18 cellular contexts compared by ENCODE assay signal in genomic region chr5:58493136-58493535, GRCh38. TPM values are rescaled to one million over a fixed set of nuclear protein-coding genes. Genes with fewer than 3 reads are reported as not detected.
DNase-seq lines count a peak whose midpoint lies in the region; ATAC-seq, FAIRE-seq and TF ChIP-seq lines count a peak whose summit lies in the region.
"Had no signal": no experiment of that assay in that cellular context is flagged by ENCODE, and none has a peak within 500 bp of the region (broad histone marks: within the 10 kb centered on the region; RNA-seq: fewer than 3 reads in every experiment).

No MANE protein-coding gene starts in this region.

- no peak overlapping the region for H3K18ac ChIP-seq in mesendoderm (ENCODE audit: low read length)

- H3F3A ChIP-seq in OCI-LY1 (ENCODE audit: insufficient read depth, low read length): no peaks in the 10 kb centered on the region

- H3K9me3 ChIP-seq in OCI-LY1 (ENCODE audit: low read length): no peaks in the 10 kb centered on the region
- H3K9me3 ChIP-seq: A549, SJCRH30 had no signal

- peaks cover 8% of the 10 kb centered on the region; the same call in 1 of the 2 replicates for H3K79me2 ChIP-seq in OCI-LY1 (ENCODE audit: insufficient read depth, low read length)
- H3K79me2 ChIP-seq in mesendoderm (ENCODE audit: control insufficient read depth, insufficient read depth, low read length): no peaks in the 10 kb centered on the region

- H2BK120ac ChIP-seq in mesendoderm (ENCODE audit: low read depth, low read length): no peak overlapping the region

- H3K56ac ChIP-seq in mesendoderm (ENCODE audit: low read length): no peak overlapping the region

- H3K4me2 ChIP-seq in OCI-LY1 (ENCODE audit: low read length) (peak overlapping the region; percentile 60), mesendoderm (ENCODE audit: low read length) (no peak overlapping the region)
- H3K4me2 ChIP-seq: A549 had no signal

- H4K20me1 ChIP-seq in OCI-LY1 (ENCODE audit: insufficient read depth, low read length): no peaks in the 10 kb centered on the region

- H2BK15ac ChIP-seq in mesendoderm (replicated peaks; ENCODE audit: low read depth): no peak overlapping the region

- no peaks in the 10 kb centered on the region for H3K79me1 ChIP-seq in mesendoderm (ENCODE audit: low read length)

- no peak overlapping the region for H4K5ac ChIP-seq in mesendoderm (ENCODE audit: low read length)

- no peak overlapping the region for H3K27ac ChIP-seq in OCI-LY1 (ENCODE audit: low read depth, low read length, poor library complexity, severe bottlenecking)
- no peak overlapping the region for H3K27ac ChIP-seq in mesendoderm (ENCODE audit: low read depth, low read length)
- H3K27ac ChIP-seq: A549, C4-2B, SJCRH30 had no signal

- H3K36me3 ChIP-seq in OCI-LY1 (ENCODE audit: insufficient read depth, low read length) (peaks cover 29% of the 10 kb centered on the region; the same call in 1 of the 2 replicates), mesendoderm (ENCODE audit: control insufficient read depth, insufficient read depth, low read length) (no peaks in the 10 kb centered on the region)
- H3K36me3 ChIP-seq: SJCRH30 had no signal

- peak overlapping the region; percentile 82 for H3K4me3 Mint-ChIP-seq in activated B cell treated with CpG ODN at 0.5 μM for 24 hours
- H3K4me3 Mint-ChIP-seq in osteocyte (ENCODE audit: unreplicated experiment): no peak overlapping the region

- DNase-seq in AML-193 (lab: John Stamatoyannopoulos, UW): peak; percentile 29 to 37
- DNase-seq in GM19239 (ENCODE audit: insufficient read length, low spot score): no peak
- no peak for DNase-seq in activated B cell treated with CpG ODN at 0.5 μM for 24 hours
- no peak for DNase-seq in activated CD8-positive, alpha-beta memory T cell treated with anti-CD3 and anti-CD28 coated beads, Interleukin-2, amount 50 U/mL, for 4 hours
- no peak for DNase-seq in mesendoderm
- DNase-seq in osteocyte (ENCODE audit: extremely low spot score, unreplicated experiment): no peak
- DNase-seq: H7, IMR-90, NCI-H1092, NCI-H524, RPMI8226, SJCRH30, SW 1271 had no signal

- H3K23ac ChIP-seq in mesendoderm (ENCODE audit: low read length): no peak overlapping the region

- peaks cover 20% of the 10 kb centered on the region for H3K9me3 Mint-ChIP-seq in activated B cell treated with CpG ODN at 0.5 μM for 24 hours
- no peaks in the 10 kb centered on the region for H3K9me3 Mint-ChIP-seq in osteocyte (ENCODE audit: unreplicated experiment)

- H2AFZ ChIP-seq in OCI-LY1 (ENCODE audit: low read length): no peak overlapping the region

- H3K36me3 Mint-ChIP-seq in activated B cell treated with CpG ODN at 0.5 μM for 24 hours (ENCODE audit: low read depth) (peaks cover 48% of the 10 kb centered on the region), osteocyte (ENCODE audit: unreplicated experiment) (no peaks in the 10 kb centered on the region)

- H4K8ac ChIP-seq in mesendoderm (ENCODE audit: low read depth, low read length): no peak overlapping the region

- no peaks in the 10 kb centered on the region for H3K9me2 ChIP-seq in OCI-LY1 (ENCODE audit: low read depth, low read length)

- CTCF ChIA-PET in activated B cell treated with CpG ODN at 0.5 μM for 24 hours (lab: Charles Lee): interaction anchor here (1.0 to 2.0 kb wide), 2 partner anchors 12 to 358 kb away, joined by 3 to 4 read pairs; no protein-coding TSS in a partner anchor

- TF ChIP-seq CTCF in OCI-LY1 (IDR thresholded peaks at IDR 0.05; ENCODE audit: low read length): no peak
- no peak for TF ChIP-seq CTCF in activated B cell treated with CpG ODN at 0.5 μM for 24 hours (IDR thresholded peaks at IDR 0.05)
- TF ChIP-seq CTCF in osteocyte (IDR thresholded peaks at IDR 0.05): no peak

- H3K4me3 ChIP-seq in OCI-LY1 (ENCODE audit: low read depth, low read length, poor library complexity, severe bottlenecking) (peak overlapping the region; percentile 63), mesendoderm (ENCODE audit: low read length) (no peak overlapping the region)
- H3K4me3 ChIP-seq: A549, SJCRH30 had no signal

- no peak overlapping the region for H3K9ac ChIP-seq in OCI-LY1 (ENCODE audit: low read length)
- H3K9ac ChIP-seq in mesendoderm (ENCODE audit: low read length): no peak overlapping the region

- no peak overlapping the region for H2AK5ac ChIP-seq in mesendoderm (ENCODE audit: low read length)

- no peak overlapping the region for H2BK5ac ChIP-seq in mesendoderm (ENCODE audit: low read length)

- FAIRE-seq in GM19239 (lab: Jason Lieb, UNC): peak; percentile 4
- FAIRE-seq: A549 had no signal

- intact Hi-C loops in activated B cell treated with CpG ODN at 0.5 μM for 24 hours (cut with micrococcal nuclease): loop anchor here (10.0 kb wide), 1 partner anchor 272 kb away; no protein-coding TSS in a partner anchor

- POLR2A ChIA-PET in activated B cell treated with CpG ODN at 0.5 μM for 24 hours (lab: Charles Lee): interaction anchor here (1.4 to 2.9 kb wide), 2 partner anchors 13 to 15 kb away, joined by 3 to 11 read pairs; no protein-coding TSS in a partner anchor

- no peaks in the 10 kb centered on the region for H3K27me3 ChIP-seq in OCI-LY1 (ENCODE audit: insufficient read depth, low read length)
- H3K27me3 ChIP-seq in mesendoderm (ENCODE audit: insufficient read depth, low read length, poor library complexity): no peaks in the 10 kb centered on the region

- H3K27me3 Mint-ChIP-seq in activated B cell treated with CpG ODN at 0.5 μM for 24 hours: no peaks in the 10 kb centered on the region
- H3K27me3 Mint-ChIP-seq in osteocyte (ENCODE audit: unreplicated experiment): peaks cover 61% of the 10 kb centered on the region

- H3K4ac ChIP-seq in mesendoderm (ENCODE audit: low read depth, low read length): no peak overlapping the region

- ATAC-seq in activated B cell treated with CpG ODN at 0.5 μM for 24 hours (ENCODE audit: low read depth) (no peak), HG02970 (IDR thresholded peaks at IDR 0.05; ENCODE audit: low FRiP score, unreplicated experiment) (no peak)
- ATAC-seq: A549 had no signal

- peak overlapping the region; percentile 95 for H3K27ac Mint-ChIP-seq in activated B cell treated with CpG ODN at 0.5 μM for 24 hours
- no peak overlapping the region for H3K27ac Mint-ChIP-seq in osteocyte (ENCODE audit: unreplicated experiment)

- peaks cover 36% of the 10 kb centered on the region for H3K4me1 ChIP-seq in OCI-LY1 (ENCODE audit: insufficient read depth, low read length, severe bottlenecking)
- H3K4me1 ChIP-seq in mesendoderm (ENCODE audit: control insufficient read depth, low read depth, low read length): peaks cover 4% of the 10 kb centered on the region
- H3K4me1 ChIP-seq: A549, SJCRH30 had no signal

- peaks cover 80% of the 10 kb centered on the region for H3K4me1 Mint-ChIP-seq in activated B cell treated with CpG ODN at 0.5 μM for 24 hours
- no peaks in the 10 kb centered on the region for H3K4me1 Mint-ChIP-seq in osteocyte (ENCODE audit: unreplicated experiment)

RNA-seq across cellular contexts. Expression of gene GAPT, which starts 1.9 kb away (rescaled TPM):
- total RNA-seq in activated B cell treated with CpG ODN at 0.5 μM for 24 hours: 39.8 and 40.3 TPM in 2 replicates
- 1.5 TPM for polyA plus RNA-seq in mesendoderm (2013, experiment 1 of 2)
- polyA plus RNA-seq in mesendoderm (2013, experiment 2 of 2): 1.1 TPM
- not detected in 2 replicates for total RNA-seq in osteocyte
- total RNA-seq: H7, HT1080, IMR-90, SJCRH30 had no signal
- polyA plus RNA-seq: A549, IMR-90 had no signal

RNA-seq across cellular contexts. Expression of gene PLK2, which starts 33.2 kb away (rescaled TPM):
- total RNA-seq in activated B cell treated with CpG ODN at 0.5 μM for 24 hours (10.4 and 10.9 TPM in 2 replicates), osteocyte (58.2 and 73.3 TPM in 2 replicates)
- 72.1 TPM for polyA plus RNA-seq in mesendoderm (2013, experiment 1 of 2)
- 73.6 TPM for polyA plus RNA-seq in mesendoderm (2013, experiment 2 of 2)

Comparison
In these comparisons a context has a peak if more than half of its experiments do, and no peak if none do; other contexts are left out.
1. DNase-seq: peak in AML-193 (2 of 2); none in GM19239 (single experiment), activated B cell treated with CpG ODN at 0.5 μM for 24 hours (single experiment), activated CD8-positive, alpha-beta memory T cell treated with anti-CD3 and anti-CD28 coated beads, Interleukin-2, amount 50 U/mL, for 4 hours (single experiment), mesendoderm (single experiment) and osteocyte (single experiment).
2. RNA of gene GAPT, which starts 1.9 kb away (total RNA-seq): 39.8 to 40.3 TPM in activated B cell treated with CpG ODN at 0.5 μM for 24 hours; not detected in osteocyte; every median in the first group is over 10 times any median in the second.